Comparison of ENCODE assay signal across 1 cellular context in genomic region chr10:102935510-102935909, GRCh38.
TF ChIP-seq lines count a peak whose summit lies in the region.

No MANE protein-coding gene starts in this region.

TF ChIP-seq in K562, 482 proteins besides CTCF, POLR2A, EP300 and RAD21 (continued from another document):
- TF ChIP-seq CREB3 (tag; conservative IDR thresholded peaks at IDR 0.05; ENCODE audit: low read depth) (no peak), ZBTB33 (CRISPR knock-in tag; IDR thresholded peaks at IDR 0.05) (peak; percentile 53; the same call in 1 of the 2 replicates), GTF2A2 (tag; IDR thresholded peaks at IDR 0.05) (no peak), MAFK (IDR thresholded peaks at IDR 0.05; ENCODE audit: low read length) (no peak), CTBP1 (IDR thresholded peaks at IDR 0.05; ENCODE audit: borderline replicate concordance) (no peak), ZNF384 (IDR thresholded peaks at IDR 0.05; ENCODE audit: low read depth, low read length) (0 out of 2 replicates have a peak, but pooled peaks have one; percentile 39), ZKSCAN3 (CRISPR knock-in tag; IDR thresholded peaks at IDR 0.05) (no peak)
TF ChIP-seq in K562: peak in this region for 3.
